ENCODE assay signal across 8 cellular contexts in genomic region chr20:41692479-41693135, GRCh38.
DNase-seq lines count a peak whose midpoint lies in the region; ATAC-seq lines count a peak whose summit lies in the region.

No MANE protein-coding gene starts in this region.

- peak overlapping the region; percentile 84 for H3K4me2 ChIP-seq in BLaER1

- H3K4me3 ChIP-seq in BLaER1 (peak overlapping the region; percentile 71), esophagus (ENCODE audit: low read depth in 1 of 2, low read length in 2 of 2) (peak overlapping the region; percentile 57 to 78), mucosa of rectum (ENCODE audit: low read length in 2 of 2) (peak overlapping the region; percentile 87 to 98)

- H3K27ac ChIP-seq in BLaER1 (peak overlapping the region; percentile 87), esophagus (ENCODE audit: low read depth in 2 of 2, low read length in 1 of 2) (peak overlapping the region; percentile 82 to 91), mucosa of rectum (ENCODE audit: low read depth in 2 of 2, low read length in 2 of 2) (peak overlapping the region; percentile 83 to 90)

- DNase-seq in NOMO-1 treated with dmso at 0.1 percent for 144 hours (lab: John Stamatoyannopoulos, UW; ENCODE audit: unreplicated experiment): peak; percentile 77
- peak; percentile 77 for DNase-seq in activated T-cell treated with anti-CD3 and anti-CD28 coated beads, Interleukin-2, amount 50 U/mL, for 1 hour
- DNase-seq in stimulated activated CD8-positive, alpha-beta memory T cell treated with anti-CD3 and anti-CD28 coated beads, Interleukin-4, amount 100 ng/mL, for 4 hours (ENCODE audit: low read depth in 2 of 2, low spot score in 1 of 2): peak; percentile 28 to 39

- no peaks in the 10 kb centered on the region for H4K20me1 ChIP-seq in BLaER1

- no peaks in the 10 kb centered on the region for H3K36me3 ChIP-seq in BLaER1
- no peaks in the 10 kb centered on the region for H3K36me3 ChIP-seq in esophagus (ENCODE audit: control insufficient read depth in 2 of 2, insufficient read depth in 2 of 2, low read length in 1 of 2)
- H3K36me3 ChIP-seq in mucosa of rectum (ENCODE audit: control insufficient read depth in 2 of 2, insufficient read depth in 2 of 2, low read length in 2 of 2): no peaks in the 10 kb centered on the region

- ATAC-seq in GM19438 (IDR thresholded peaks at IDR 0.05; ENCODE audit: low read depth, unreplicated experiment) (peak; percentile 51), HG03558 (IDR thresholded peaks at IDR 0.05; ENCODE audit: extremely low read depth, unreplicated experiment) (peak; percentile 29)

- H3K9ac ChIP-seq in BLaER1: peak overlapping the region; percentile 84
- H3K9ac ChIP-seq in mucosa of rectum (ENCODE audit: low read depth in 1 of 2, low read length in 2 of 2): peak overlapping the region; percentile 78 to 86

- no peaks in the 10 kb centered on the region for H3K27me3 ChIP-seq in BLaER1
- H3K27me3 ChIP-seq in esophagus (ENCODE audit: control insufficient read depth in 1 of 2, insufficient read depth in 2 of 2, low read length in 2 of 2): no peaks in the 10 kb centered on the region
- H3K27me3 ChIP-seq in mucosa of rectum (ENCODE audit: control insufficient read depth in 2 of 2, insufficient read depth in 2 of 2, low read length in 2 of 2): peaks cover 0 to 2% of the 10 kb centered on the region in 2 donors

- WGBS in esophagus, 2 donors: 5 to 7% methylated on average over 29 of the region's 29 CpGs

- H3K4me1 ChIP-seq in BLaER1 (peaks cover 16% of the 10 kb centered on the region), esophagus (ENCODE audit: control insufficient read depth in 2 of 2, insufficient read depth in 2 of 2, low read length in 1 of 2) (peaks cover 0 to 2% of the 10 kb centered on the region in 2 donors), mucosa of rectum (ENCODE audit: control insufficient read depth in 2 of 2, insufficient read depth in 2 of 2, low read length in 2 of 2) (peaks cover 3 to 10% of the 10 kb centered on the region in 2 donors)

- no peaks in the 10 kb centered on the region for H3K9me3 ChIP-seq in BLaER1
- no peaks in the 10 kb centered on the region for H3K9me3 ChIP-seq in esophagus (ENCODE audit: control insufficient read depth in 2 of 2, insufficient read depth in 1 of 2, low read depth in 1 of 2, low read length in 1 of 2)
- H3K9me3 ChIP-seq in mucosa of rectum (ENCODE audit: control insufficient read depth in 2 of 2, low read length in 2 of 2): no peaks in the 10 kb centered on the region

Comparison
In these comparisons a context has a peak if more than half of its experiments do, and no peak if none do; other contexts are left out.
1. Peak in every context shown above with its lines: DNase-seq, ATAC-seq, H3K4me3 ChIP-seq and H3K27ac ChIP-seq.